ENCODE assay signal across 28 cellular contexts in genomic region chr1:3167255-3167654, GRCh38.
"Had no signal": no experiment of that assay in that cellular context is flagged by ENCODE, and none has a peak within 500 bp of the region (broad histone marks: within the 10 kb centered on the region; RNA-seq: fewer than 3 reads in every experiment).

No MANE protein-coding gene starts in this region.

- H3K27me3 ChIP-seq: foreskin keratinocyte, gastrocnemius medialis had no signal

- H3K4me1 Mint-ChIP-seq: activated CD4-positive, alpha-beta memory T cell treated with anti-CD3 and anti-CD28 coated beads, Interleukin-2, amount 10 ng/mL, durations not matched to agents 7 days and 5 days; activated CD4-positive, alpha-beta T cell treated with anti-CD3 and anti-CD28 coated beads, Interleukin-2, amount 10 ng/mL, durations not matched to agents 7 days and 5 days; central memory CD8-positive, alpha-beta T cell had no signal

- H3K36me3 ChIP-seq: esophagus muscularis mucosa, gastrocnemius medialis had no signal

- DNase-seq: activated CD4-positive, alpha-beta memory T cell treated with anti-CD3 and anti-CD28 coated beads, Interleukin-2, amount 10 ng/mL, durations not matched to agents 7 days and 5 days; activated CD4-positive, alpha-beta T cell treated with anti-CD3 and anti-CD28 coated beads for 1 hour; activated CD4-positive, alpha-beta T cell treated with anti-CD3 and anti-CD28 coated beads for 4 hours; activated CD4-positive, alpha-beta T cell treated with anti-CD3 and anti-CD28 coated beads, Interleukin-2, amount 10 ng/mL, durations not matched to agents 7 days and 5 days; activated CD4-positive, alpha-beta T cell treated with anti-CD3 and anti-CD28 coated beads, Interleukin-2, amount 50 U/mL, for 4 hours; activated CD4-positive, CD25-positive, alpha-beta regulatory T cell; activated CD8-positive, alpha-beta memory T cell treated with anti-CD3 and anti-CD28 coated beads, Interleukin-2, amount 50 U/mL, for 48 hours; activated effector memory CD4-positive, alpha-beta T cell treated with Interleukin-2 at 50 U/mL for 16 hours; activated gamma-delta T cell treated with Interleukin-2 at 50 U/mL for 16 hours; activated naive CD4-positive, alpha-beta T cell treated with anti-CD3 and anti-CD28 coated beads, Interleukin-2, amount 50 U/mL, for 16 hours; activated naive CD4-positive, alpha-beta T cell treated with Interleukin-2 at 50 U/mL for 16 hours; activated T-cell treated with anti-CD3 and anti-CD28 coated beads for 4 hours; activated T-cell treated with anti-CD3 and anti-CD28 coated beads, Interleukin-2, amount 50 U/mL, for 24 hours; activated T-cell treated with anti-CD3 and anti-CD28 coated beads, Interleukin-2, amount 50 U/mL, for 72 hours; amniotic stem cell; effector CD4-positive, alpha-beta T cell; effector memory CD8-positive, alpha-beta T cell; erythroblast; foreskin keratinocyte; gastrocnemius medialis; glutamatergic neuron; T-helper 2 cell had no signal

- H3K36me3 Mint-ChIP-seq: activated naive CD8-positive, alpha-beta T cell had no signal

- FAIRE-seq: astrocyte had no signal

- H3K4me1 ChIP-seq: foreskin keratinocyte had no signal

- H3K9me3 Mint-ChIP-seq: activated CD4-positive, alpha-beta memory T cell treated with anti-CD3 and anti-CD28 coated beads, Interleukin-2, amount 10 ng/mL, durations not matched to agents 7 days and 5 days; activated CD4-positive, alpha-beta T cell treated with anti-CD3 and anti-CD28 coated beads, Interleukin-2, amount 10 ng/mL, durations not matched to agents 7 days and 5 days; activated T-cell treated with anti-CD3 and anti-CD28 coated beads, Interleukin-2, amount 50 U/mL, for 24 hours; activated T-cell treated with anti-CD3 and anti-CD28 coated beads, Interleukin-2, amount 50 U/mL, for 72 hours; central memory CD8-positive, alpha-beta T cell; dendritic cell treated with granulocyte-macrophage colony-stimulating factor and Interleukin-4, amounts not matched to agents 40 ng/mL and 50 ng/mL, for 4 days; effector memory CD8-positive, alpha-beta T cell had no signal

- H3K4me3 Mint-ChIP-seq: activated CD4-positive, alpha-beta memory T cell treated with anti-CD3 and anti-CD28 coated beads, Interleukin-2, amount 10 ng/mL, durations not matched to agents 7 days and 5 days; activated CD4-positive, alpha-beta T cell treated with anti-CD3 and anti-CD28 coated beads, Interleukin-2, amount 10 ng/mL, durations not matched to agents 7 days and 5 days; activated naive CD8-positive, alpha-beta T cell; activated T-cell treated with anti-CD3 and anti-CD28 coated beads, Interleukin-2, amount 50 U/mL, for 24 hours; activated T-cell treated with anti-CD3 and anti-CD28 coated beads, Interleukin-2, amount 50 U/mL, for 72 hours; central memory CD8-positive, alpha-beta T cell; dendritic cell treated with granulocyte-macrophage colony-stimulating factor and Interleukin-4, amounts not matched to agents 40 ng/mL and 50 ng/mL, for 4 days; effector memory CD8-positive, alpha-beta T cell had no signal

- H3K27ac Mint-ChIP-seq: activated CD4-positive, alpha-beta memory T cell treated with anti-CD3 and anti-CD28 coated beads, Interleukin-2, amount 10 ng/mL, durations not matched to agents 7 days and 5 days; activated CD4-positive, alpha-beta T cell treated with anti-CD3 and anti-CD28 coated beads, Interleukin-2, amount 10 ng/mL, durations not matched to agents 7 days and 5 days; activated naive CD8-positive, alpha-beta T cell; activated T-cell treated with anti-CD3 and anti-CD28 coated beads, Interleukin-2, amount 50 U/mL, for 24 hours; activated T-cell treated with anti-CD3 and anti-CD28 coated beads, Interleukin-2, amount 50 U/mL, for 72 hours; dendritic cell treated with granulocyte-macrophage colony-stimulating factor and Interleukin-4, amounts not matched to agents 40 ng/mL and 50 ng/mL, for 4 days; effector memory CD8-positive, alpha-beta T cell had no signal

- H3K9me3 ChIP-seq: esophagus muscularis mucosa, gastrocnemius medialis had no signal

- H3K27ac ChIP-seq: coronary artery, esophagus muscularis mucosa, foreskin keratinocyte, gastrocnemius medialis had no signal

- H3K4me3 ChIP-seq: coronary artery, esophagus muscularis mucosa, gastrocnemius medialis had no signal
